Comparison of ENCODE assay signal across 28 cellular contexts in genomic region chr13:48833412-48833811, GRCh38.
"Had no signal": no experiment of that assay in that cellular context is flagged by ENCODE, and none has a peak within 500 bp of the region (broad histone marks: within the 10 kb centered on the region; RNA-seq: fewer than 3 reads in every experiment).

No MANE protein-coding gene starts in this region.

- FAIRE-seq: colon, endometrium, frontal cortex had no signal

- ATAC-seq: effector memory CD8-positive, alpha-beta T cell; esophagus mucosa; foreskin keratinocyte; gastrocnemius medialis; gastroesophageal sphincter; heart left ventricle; heart right ventricle had no signal

- H3K4me3 ChIP-seq: colonic mucosa, coronary artery, dorsolateral prefrontal cortex, esophagus muscularis mucosa, esophagus squamous epithelium, gastrocnemius medialis, gastroesophageal sphincter, heart left ventricle, heart right ventricle had no signal

- H3K4me3 Mint-ChIP-seq: dendritic cell treated with granulocyte-macrophage colony-stimulating factor and Interleukin-4, amounts not matched to agents 40 ng/mL and 50 ng/mL, for 4 days; effector memory CD8-positive, alpha-beta T cell; endodermal cell had no signal

- H3K27ac Mint-ChIP-seq: dendritic cell treated with granulocyte-macrophage colony-stimulating factor and Interleukin-4, amounts not matched to agents 40 ng/mL and 50 ng/mL, for 4 days; effector memory CD8-positive, alpha-beta T cell; endodermal cell had no signal

- H3K27me3 ChIP-seq: colonic mucosa, dorsolateral prefrontal cortex, esophagus muscularis mucosa, esophagus squamous epithelium, foreskin keratinocyte, gastrocnemius medialis, gastroesophageal sphincter, heart left ventricle had no signal

- H3K4me1 ChIP-seq: colonic mucosa, esophagus squamous epithelium, foreskin keratinocyte, gastrocnemius medialis, gastroesophageal sphincter had no signal

- H3K9me3 ChIP-seq: colonic mucosa, gastrocnemius medialis had no signal

- H3K9me3 Mint-ChIP-seq: effector memory CD8-positive, alpha-beta T cell had no signal

- H3K27me3 Mint-ChIP-seq: effector memory CD8-positive, alpha-beta T cell had no signal

- H3K27ac ChIP-seq: colonic mucosa, coronary artery, dorsolateral prefrontal cortex, epithelial cell of prostate, esophagus muscularis mucosa, esophagus squamous epithelium, foreskin keratinocyte, gastrocnemius medialis, gastroesophageal sphincter, heart left ventricle, heart right ventricle had no signal

- DNase-seq: colonic mucosa; cortex of kidney; dermis blood vessel endothelial cell; dorsolateral prefrontal cortex; effector CD4-positive, alpha-beta T cell; effector CD8-positive, alpha-beta T cell; effector memory CD4-positive, alpha-beta T cell; effector memory CD8-positive, alpha-beta T cell; endodermal cell; erythroblast; esophagus squamous epithelium; foreskin fibroblast; foreskin keratinocyte; foreskin melanocyte; gastrocnemius medialis; glutamatergic neuron; head of caudate nucleus; heart left ventricle; heart right ventricle had no signal

- H3K36me3 ChIP-seq: colonic mucosa, esophagus muscularis mucosa, esophagus squamous epithelium, gastrocnemius medialis, gastroesophageal sphincter, heart left ventricle, heart right ventricle had no signal
